Comparison of ENCODE assay signal across 8 cellular contexts in the genomic region with DNA sequence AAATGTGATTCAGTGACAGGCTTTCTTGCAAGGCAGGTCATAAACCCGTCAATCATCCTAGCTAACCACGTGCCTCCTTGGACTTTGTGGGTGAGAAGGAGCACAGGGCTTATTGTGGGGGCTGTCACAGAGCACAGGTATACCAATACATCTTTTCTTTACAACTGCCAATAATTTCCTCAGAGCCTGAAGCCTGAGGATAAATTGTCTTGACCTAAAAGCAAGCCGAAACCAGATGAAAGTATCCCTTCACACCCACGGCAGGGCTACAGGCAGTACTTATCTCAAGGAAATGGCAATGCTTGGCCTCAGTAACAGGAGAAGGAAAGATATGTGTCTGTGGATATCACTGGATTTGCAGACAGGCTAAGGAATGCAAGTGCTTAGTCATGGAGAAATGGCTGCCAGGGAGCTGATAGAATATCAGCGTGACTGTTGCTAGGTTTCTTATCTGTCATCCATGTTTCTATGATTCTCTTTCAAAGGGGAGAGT.
DNase-seq lines count a peak whose midpoint lies in the region; ATAC-seq and TF ChIP-seq lines count a peak whose summit lies in the region.

No MANE protein-coding gene starts in this region.

- ATAC-seq in HG03442 (IDR thresholded peaks at IDR 0.05; ENCODE audit: unreplicated experiment): no peak

- CTCF ChIA-PET in SK-N-SH (lab: Yijun Ruan, JAX): interaction anchor here (1.0 kb wide), 1 partner anchor 242 kb away, joined by 3 read pairs; no protein-coding TSS in a partner anchor

- H3K27me3 ChIP-seq in SK-N-SH (ENCODE audit: insufficient read depth): no peaks in the 10 kb centered on the region
- no peaks in the 10 kb centered on the region for H3K27me3 ChIP-seq in parathyroid adenoma (ENCODE audit: control insufficient read depth, insufficient read depth, low read length)

- POLR2A ChIA-PET in SK-N-SH (lab: Yijun Ruan, JAX): no interaction called here

- 0 out of 4 replicates have a peak, but pooled peaks of 1 of the 2 experiments have one; percentile 33 for TF ChIP-seq EP300 in SK-N-SH (IDR thresholded peaks at IDR 0.05; ENCODE audit: borderline replicate concordance in 1 of 2, low read depth in 1 of 2, low read length in 1 of 2)

- H3K9ac ChIP-seq in SK-N-SH: peak overlapping the region; percentile 36; the same call in 1 of the 2 replicates
- no peak overlapping the region for H3K9ac ChIP-seq in parathyroid adenoma

- H3K36me3 ChIP-seq in SK-N-SH (replicated peaks in 1 of 2; ENCODE audit: control insufficient read depth in 1 of 2, insufficient read depth in 2 of 2, low read length in 1 of 2) (no peaks in the 10 kb centered on the region), parathyroid adenoma (ENCODE audit: control insufficient read depth, insufficient read depth, low read length) (no peaks in the 10 kb centered on the region)

- H2AFZ ChIP-seq in SK-N-SH (ENCODE audit: low read depth): peak overlapping the region; percentile 54; the same call in 1 of the 2 replicates
- H2AFZ ChIP-seq in parathyroid adenoma: peak overlapping the region; percentile 64

- H3K4me3 ChIP-seq in SK-N-SH (ENCODE audit: low read depth in 2 of 2, low read length in 1 of 2) (no peak overlapping the region), fibroblast of the aortic adventitia (ENCODE audit: low read depth, low read length) (no peak overlapping the region), parathyroid adenoma (ENCODE audit: low read depth, low read length) (peak overlapping the region; percentile 20)

- H3K9me2 ChIP-seq in SK-N-SH: no peaks in the 10 kb centered on the region

- no peaks in the 10 kb centered on the region for H4K20me1 ChIP-seq in SK-N-SH (ENCODE audit: insufficient read depth)

- peaks cover 44% of the 10 kb centered on the region for H3F3A ChIP-seq in SK-N-SH (replicated peaks; ENCODE audit: insufficient read depth)

- H3K4me1 ChIP-seq in SK-N-SH (ENCODE audit: control insufficient read depth in 1 of 2, insufficient read depth in 2 of 2, low read depth in 1 of 2, low read length in 1 of 2): peaks cover 9 to 39% of the 10 kb centered on the region in 2 experiments; a peak in 3 of 4 replicates
- peaks cover 28% of the 10 kb centered on the region for H3K4me1 ChIP-seq in parathyroid adenoma

- no peak for TF ChIP-seq CTCF in SK-N-SH (IDR thresholded peaks at IDR 0.05)
- TF ChIP-seq CTCF in fibroblast of the aortic adventitia (IDR thresholded peaks at IDR 0.05; ENCODE audit: insufficient read depth, low read length): no peak
- TF ChIP-seq CTCF in parathyroid adenoma (IDR thresholded peaks at IDR 0.05): no peak

- H3K4me2 ChIP-seq in SK-N-SH (peak overlapping the region; percentile 59), parathyroid adenoma (ENCODE audit: low read length) (peak overlapping the region; percentile 3)

- H3K27ac ChIP-seq in SK-N-SH (ENCODE audit: low read depth in 2 of 2, low read length in 1 of 2): peak overlapping the region; percentile 79 to 90
- H3K27ac ChIP-seq in parathyroid adenoma: peak overlapping the region; percentile 87

- no peaks in the 10 kb centered on the region for H3K9me3 ChIP-seq in SK-N-SH
- no peaks in the 10 kb centered on the region for H3K9me3 ChIP-seq in parathyroid adenoma (ENCODE audit: control insufficient read depth, low read length)

- WGBS in SK-N-SH (ENCODE audit: low lambda C conversion rate): 48% methylated on average over 5 of the region's 5 CpGs

- H3K79me2 ChIP-seq in SK-N-SH (ENCODE audit: insufficient read depth) (no peaks in the 10 kb centered on the region), parathyroid adenoma (no peaks in the 10 kb centered on the region)

- no peak for TF ChIP-seq RAD21 in SK-N-SH (IDR thresholded peaks at IDR 0.05; ENCODE audit: low read length)

- DNase-seq in EL (peak; percentile 88), SK-N-SH (no peak), fibroblast of the aortic adventitia (ENCODE audit: low read depth) (peak; percentile 94), SHP77 treated with DMSO at 0.1 percent for 48 hours (lab: John Stamatoyannopoulos, UW) (no peak)
- no peak for DNase-seq in activated naive CD4-positive, alpha-beta T cell treated with anti-CD3 and anti-CD28 coated beads, Interleukin-2, amount 50 U/mL, for 16 hours
- DNase-seq in activated CD4-positive, alpha-beta T cell treated with anti-CD3 and anti-CD28 coated beads, Interleukin-2, amount 50 U/mL, for 1 hour: no peak

TF ChIP-seq in SK-N-SH, 30 proteins besides CTCF, POLR2A, EP300 and RAD21:
- TF ChIP-seq TCF12 (IDR thresholded peaks at IDR 0.05): peak; percentile 35; the same call in 1 of the 2 replicates
- 0 out of 2 replicates have a peak, but pooled peaks have one; percentile 42 for TF ChIP-seq SIN3A (IDR thresholded peaks at IDR 0.05; ENCODE audit: borderline replicate concordance, low read depth, low read length)
- peak; percentile 11; the same call in 1 of the 2 replicates for TF ChIP-seq NFIC (IDR thresholded peaks at IDR 0.05; ENCODE audit: borderline replicate concordance)
- 0 out of 2 replicates have a peak, but pooled peaks have one; percentile 44 for TF ChIP-seq TEAD4 (IDR thresholded peaks at IDR 0.05; ENCODE audit: borderline replicate concordance, insufficient read depth)
- TF ChIP-seq RCOR1 (IDR thresholded peaks at IDR 0.05; ENCODE audit: low read length): no peak
- no peak for TF ChIP-seq EZH2phosphoT487 (IDR thresholded peaks at IDR 0.05; ENCODE audit: borderline replicate concordance, low read depth)
- peak; percentile 47; the same call in 1 of the 2 replicates for TF ChIP-seq FOSL2 (IDR thresholded peaks at IDR 0.05; ENCODE audit: borderline replicate concordance, low read depth)
- TF ChIP-seq, protein P1, sequence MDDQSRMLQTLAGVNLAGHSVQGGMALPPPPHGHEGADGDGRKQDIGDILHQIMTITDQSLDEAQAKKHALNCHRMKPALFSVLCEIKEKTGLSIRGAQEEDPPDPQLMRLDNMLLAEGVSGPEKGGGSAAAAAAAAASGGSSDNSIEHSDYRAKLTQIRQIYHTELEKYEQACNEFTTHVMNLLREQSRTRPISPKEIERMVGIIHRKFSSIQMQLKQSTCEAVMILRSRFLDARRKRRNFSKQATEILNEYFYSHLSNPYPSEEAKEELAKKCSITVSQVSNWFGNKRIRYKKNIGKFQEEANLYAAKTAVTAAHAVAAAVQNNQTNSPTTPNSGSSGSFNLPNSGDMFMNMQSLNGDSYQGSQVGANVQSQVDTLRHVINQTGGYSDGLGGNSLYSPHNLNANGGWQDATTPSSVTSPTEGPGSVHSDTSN (IDR thresholded peaks at IDR 0.05): peak; percentile 49; the same call in 1 of the 2 replicates
- TF ChIP-seq JUND (IDR thresholded peaks at IDR 0.05): peak; percentile 55
- TF ChIP-seq YY1 (IDR thresholded peaks at IDR 0.05; ENCODE audit: low read depth): peak; percentile 86
- no peak for TF ChIP-seq ELF1 (IDR thresholded peaks at IDR 0.05)
- 0 out of 2 replicates have a peak, but pooled peaks have one; percentile 26 for TF ChIP-seq RFX5 (IDR thresholded peaks at IDR 0.05; ENCODE audit: low read length)

Comparison
In these comparisons a context has a peak if more than half of its experiments do, and no peak if none do; other contexts are left out.
1. DNase-seq: peak in EL (single experiment) and fibroblast of the aortic adventitia (single experiment); none in SK-N-SH (single experiment), activated naive CD4-positive, alpha-beta T cell treated with anti-CD3 and anti-CD28 coated beads, Interleukin-2, amount 50 U/mL, for 16 hours (single experiment), activated CD4-positive, alpha-beta T cell treated with anti-CD3 and anti-CD28 coated beads, Interleukin-2, amount 50 U/mL, for 1 hour (single experiment) and SHP77 treated with DMSO at 0.1 percent for 48 hours (single experiment).